ENCODE assay signal across 24 cellular contexts in the genomic region with DNA sequence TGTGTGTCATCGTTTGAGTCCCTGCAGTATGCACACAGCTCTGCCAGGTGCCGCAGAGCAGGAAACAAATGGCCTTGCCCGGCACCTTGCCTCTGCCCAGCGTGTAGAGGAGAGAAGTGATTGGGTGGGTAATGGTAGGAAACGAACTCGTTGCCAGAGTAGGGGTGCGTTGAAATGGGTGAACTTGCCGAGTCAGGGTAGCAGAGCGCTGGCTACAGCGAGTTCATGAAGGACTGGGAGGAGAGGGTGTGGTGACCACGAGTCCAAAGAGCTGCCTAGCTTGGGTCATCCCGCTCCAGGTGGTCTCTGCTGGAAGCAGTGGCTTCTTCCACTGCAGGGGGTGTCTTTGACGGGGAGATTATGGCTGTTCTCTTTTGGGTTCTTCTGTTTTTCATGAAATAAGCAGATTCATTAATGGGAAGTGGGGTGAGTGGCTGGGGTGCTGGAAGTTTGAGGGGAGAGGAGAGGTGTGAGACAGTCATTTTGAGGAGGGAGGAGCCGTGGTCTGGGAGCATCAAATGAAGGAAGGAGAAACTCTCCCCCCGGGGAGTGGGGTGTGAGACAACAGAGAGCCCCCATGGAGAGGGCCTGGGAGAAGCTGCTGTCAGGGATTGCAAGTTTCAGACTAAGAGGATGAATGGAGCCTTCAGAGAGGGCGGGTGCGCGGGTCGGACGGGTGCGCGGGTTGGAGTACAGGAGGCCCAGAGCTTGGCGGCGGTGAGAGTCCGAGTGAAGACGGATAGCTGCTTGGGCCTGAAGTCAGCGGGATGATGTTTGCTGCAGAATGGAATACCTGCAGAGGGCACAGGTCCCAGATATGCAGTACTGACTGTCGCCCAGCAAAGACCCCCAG. TPM values are rescaled to one million over a fixed set of nuclear protein-coding genes. Genes with fewer than 3 reads are reported as not detected.
DNase-seq lines count a peak whose midpoint lies in the region; ATAC-seq, FAIRE-seq and TF ChIP-seq lines count a peak whose summit lies in the region.
"Had no signal": no experiment of that assay in that cellular context is flagged by ENCODE, and none has a peak within 500 bp of the region (broad histone marks: within the 10 kb centered on the region; RNA-seq: fewer than 3 reads in every experiment).

No MANE protein-coding gene starts in this region.

- no peak for DNase-seq in activated CD4-positive, alpha-beta T cell treated with anti-CD3 and anti-CD28 coated beads for 36 hours
- no peak for DNase-seq in activated CD4-positive, alpha-beta T cell treated with anti-CD3 and anti-CD28 coated beads for 4 hours
- no peak for DNase-seq in CD4-positive, CD25-positive, alpha-beta regulatory T cell
- DNase-seq in activated naive CD8-positive, alpha-beta T cell treated with anti-CD3 and anti-CD28 coated beads, Interleukin-2, amount 10 ng/mL, durations not matched to agents 7 days and 5 days, result no peak
- no peak for DNase-seq in natural killer cell treated with Interleukin-12 subunit alpha and Interleukin-12 subunit beta and Interleukin-15 and Interleukin-18, amount 100 ng/mL, for 72 hours (ENCODE audit: low spot score)
- DNase-seq in pancreas, result no peak
- no peak for DNase-seq in SK-N-SH
- DNase-seq: activated CD4-positive, alpha-beta T cell treated with anti-CD3 and anti-CD28 coated beads, Interleukin-2, amount 50 U/mL, for 4 hours; activated effector memory CD4-positive, alpha-beta T cell treated with anti-CD3 and anti-CD28 coated beads, Interleukin-2, amount 50 U/mL, for 16 hours; body of pancreas; dermis blood vessel endothelial cell; erythroblast; gastrocnemius medialis; left cardiac atrium; NCI-H1105 treated with DMSO at 0.1 percent for 48 hours; NCI-H2171 treated with DMSO at 0.1 percent for 48 hours; NCI-H774; PC-9; small intestine; stimulated activated CD4-positive, alpha-beta T cell treated with anti-CD3 and anti-CD28 coated beads, Interleukin-4, amount 100 ng/mL, for 4 hours; stimulated activated CD8-positive, alpha-beta memory T cell treated with anti-CD3 and anti-CD28 coated beads, Interleukin-4, amount 100 ng/mL, for 48 hours had no signal

- H3K36me3 Mint-ChIP-seq in activated CD4-positive, alpha-beta T cell treated with anti-CD3 and anti-CD28 coated beads for 36 hours (ENCODE audit: low read depth), result peaks cover 34% of the 10 kb centered on the region
- peaks cover 23% of the 10 kb centered on the region for H3K36me3 Mint-ChIP-seq in CD4-positive, CD25-positive, alpha-beta regulatory T cell
- H3K36me3 Mint-ChIP-seq in activated naive CD8-positive, alpha-beta T cell treated with anti-CD3 and anti-CD28 coated beads, Interleukin-2, amount 10 ng/mL, durations not matched to agents 7 days and 5 days, result peaks cover 26% of the 10 kb centered on the region
- H3K36me3 Mint-ChIP-seq in natural killer cell treated with Interleukin-12 subunit alpha and Interleukin-12 subunit beta and Interleukin-15 and Interleukin-18, amount 100 ng/mL, for 72 hours, result peaks cover 12% of the 10 kb centered on the region

- H2AFZ ChIP-seq in SK-N-SH (ENCODE audit: low read depth), result no peak overlapping the region
- H2AFZ ChIP-seq: PC-9 had no signal

- H3K79me2 ChIP-seq in SK-N-SH (ENCODE audit: insufficient read depth), result peaks cover 100% of the 10 kb centered on the region

- intact Hi-C loops in activated CD4-positive, alpha-beta T cell treated with anti-CD3 and anti-CD28 coated beads for 36 hours (cut with DNase I, micrococcal nuclease), result loop anchor here in 1 of 2 experiments (5.0 kb wide), 2 partner anchors 40 to 55 kb away; a partner anchor contains a TSS
- intact Hi-C loops in pancreas (cut with DNase I), result no loop called here

- peaks cover 4% of the 10 kb centered on the region for H3K36me3 ChIP-seq in CD4-positive, CD25-positive, alpha-beta regulatory T cell (ENCODE audit: control insufficient read depth, insufficient read depth, low read length)
- H3K36me3 ChIP-seq in pancreas, result no peaks in the 10 kb centered on the region
- H3K36me3 ChIP-seq in SK-N-SH (replicated peaks in 1 of 2; ENCODE audit: control insufficient read depth in 1 of 2, insufficient read depth in 2 of 2, low read length in 1 of 2), result peaks cover 0 to 17% of the 10 kb centered on the region in 2 experiments
- H3K36me3 ChIP-seq: gastrocnemius medialis had no signal

- peak overlapping the region; percentile 16 for H3K4me3 ChIP-seq in CD4-positive, CD25-positive, alpha-beta regulatory T cell (ENCODE audit: low read depth, low read length)
- H3K4me3 ChIP-seq in pancreas, result no peak overlapping the region
- no peak overlapping the region for H3K4me3 ChIP-seq in SK-N-SH (ENCODE audit: low read depth in 2 of 2, low read length in 1 of 2)
- H3K4me3 ChIP-seq: body of pancreas, gastrocnemius medialis, PC-9, SJSA1 had no signal

- peaks cover 4 to 16% of the 10 kb centered on the region in 2 experiments for H3K9me3 ChIP-seq in CD4-positive, CD25-positive, alpha-beta regulatory T cell (ENCODE audit: control insufficient read depth in 2 of 2, low read length in 2 of 2)
- peaks cover 0 to 4% (median 0%) of the 10 kb centered on the region in 4 donors for H3K9me3 ChIP-seq in pancreas
- H3K9me3 ChIP-seq in SK-N-SH, result peaks cover 8% of the 10 kb centered on the region; the same call in 1 of the 2 replicates
- H3K9me3 ChIP-seq: body of pancreas, gastrocnemius medialis had no signal

- H3K27me3 Mint-ChIP-seq in activated CD4-positive, alpha-beta T cell treated with anti-CD3 and anti-CD28 coated beads for 36 hours, result no peaks in the 10 kb centered on the region
- no peaks in the 10 kb centered on the region for H3K27me3 Mint-ChIP-seq in CD4-positive, CD25-positive, alpha-beta regulatory T cell
- H3K27me3 Mint-ChIP-seq in activated naive CD8-positive, alpha-beta T cell treated with anti-CD3 and anti-CD28 coated beads, Interleukin-2, amount 10 ng/mL, durations not matched to agents 7 days and 5 days, result no peaks in the 10 kb centered on the region
- H3K27me3 Mint-ChIP-seq in natural killer cell treated with Interleukin-12 subunit alpha and Interleukin-12 subunit beta and Interleukin-15 and Interleukin-18, amount 100 ng/mL, for 72 hours, result no peaks in the 10 kb centered on the region

- TF ChIP-seq EP300 in SK-N-SH (IDR thresholded peaks at IDR 0.05; ENCODE audit: borderline replicate concordance in 1 of 2, low read depth in 1 of 2, low read length in 1 of 2), result no peak

- peaks cover 68% of the 10 kb centered on the region for H4K20me1 ChIP-seq in SK-N-SH (ENCODE audit: insufficient read depth)

- no peak for ATAC-seq in activated CD4-positive, alpha-beta T cell treated with anti-CD3 and anti-CD28 coated beads for 36 hours
- no peak for ATAC-seq in CD4-positive, CD25-positive, alpha-beta regulatory T cell (ENCODE audit: low read depth in 2 of 2)
- ATAC-seq in activated naive CD8-positive, alpha-beta T cell treated with anti-CD3 and anti-CD28 coated beads, Interleukin-2, amount 10 ng/mL, durations not matched to agents 7 days and 5 days (ENCODE audit: low read depth), result no peak
- no peak for ATAC-seq in natural killer cell treated with Interleukin-12 subunit alpha and Interleukin-12 subunit beta and Interleukin-15 and Interleukin-18, amount 100 ng/mL, for 72 hours
- ATAC-seq in pancreas, result no peak
- ATAC-seq in HG03280 (IDR thresholded peaks at IDR 0.05; ENCODE audit: unreplicated experiment), result no peak
- ATAC-seq: body of pancreas, gastrocnemius medialis, left cardiac atrium had no signal

- no peak overlapping the region for H3K4me3 Mint-ChIP-seq in activated CD4-positive, alpha-beta T cell treated with anti-CD3 and anti-CD28 coated beads for 36 hours
- peak overlapping the region; percentile 33 to 68 (median 41) for H3K4me3 Mint-ChIP-seq in CD4-positive, CD25-positive, alpha-beta regulatory T cell
- peak overlapping the region; percentile 4 for H3K4me3 Mint-ChIP-seq in activated naive CD8-positive, alpha-beta T cell treated with anti-CD3 and anti-CD28 coated beads, Interleukin-2, amount 10 ng/mL, durations not matched to agents 7 days and 5 days
- peak overlapping the region; percentile 10 for H3K4me3 Mint-ChIP-seq in natural killer cell treated with Interleukin-12 subunit alpha and Interleukin-12 subunit beta and Interleukin-15 and Interleukin-18, amount 100 ng/mL, for 72 hours

- peak overlapping the region; percentile 44 for H3K27ac Mint-ChIP-seq in activated CD4-positive, alpha-beta T cell treated with anti-CD3 and anti-CD28 coated beads for 36 hours
- peak overlapping the region; percentile 25 to 96 (median 86) for H3K27ac Mint-ChIP-seq in CD4-positive, CD25-positive, alpha-beta regulatory T cell
- H3K27ac Mint-ChIP-seq in activated naive CD8-positive, alpha-beta T cell treated with anti-CD3 and anti-CD28 coated beads, Interleukin-2, amount 10 ng/mL, durations not matched to agents 7 days and 5 days, result peak overlapping the region; percentile 47
- H3K27ac Mint-ChIP-seq in natural killer cell treated with Interleukin-12 subunit alpha and Interleukin-12 subunit beta and Interleukin-15 and Interleukin-18, amount 100 ng/mL, for 72 hours, result peak overlapping the region in 1 of 2 donors; percentile 72

- no peak for TF ChIP-seq RAD21 in SK-N-SH (IDR thresholded peaks at IDR 0.05; ENCODE audit: low read length)

- POLR2A ChIA-PET in activated CD4-positive, alpha-beta T cell treated with anti-CD3 and anti-CD28 coated beads for 36 hours (lab: Charles Lee), result interaction anchor here (0.6 kb wide), 1 partner anchor 19 kb away, joined by 4 read pairs; no protein-coding TSS in a partner anchor
- POLR2A ChIA-PET in activated naive CD8-positive, alpha-beta T cell treated with anti-CD3 and anti-CD28 coated beads, Interleukin-2, amount 10 ng/mL, durations not matched to agents 7 days and 5 days (lab: Charles Lee), result no interaction called here
- POLR2A ChIA-PET in SK-N-SH (lab: Yijun Ruan, JAX), result no interaction called here

- no peak overlapping the region for H3K4me2 ChIP-seq in SK-N-SH
- H3K4me2 ChIP-seq: PC-9 had no signal

- CTCF ChIA-PET in activated CD4-positive, alpha-beta T cell treated with anti-CD3 and anti-CD28 coated beads for 36 hours (lab: Charles Lee), result interaction anchor here (0.6 to 1.7 kb wide), 4 partner anchors 19 to 640 kb away, joined by 3 to 5 read pairs (median 4); no protein-coding TSS in a partner anchor
- CTCF ChIA-PET in SK-N-SH (lab: Yijun Ruan, JAX), result interaction anchor here (1.1 to 1.4 kb wide), 2 partner anchors 16 to 216 kb away, joined by 3 read pairs; no protein-coding TSS in a partner anchor

- H3K9ac ChIP-seq in SK-N-SH, result no peak overlapping the region

- 96 to 97% methylated on average over 28 of the region's 28 CpGs for WGBS in pancreas, 2 donors
- 98% methylated on average over 26 of the region's 28 CpGs for whole genome bisulfite sequencing in SK-N-SH (ENCODE audit: low lambda C conversion rate)

- H3K9me2 ChIP-seq in SK-N-SH, result no peaks in the 10 kb centered on the region

- H3K4me1 ChIP-seq in CD4-positive, CD25-positive, alpha-beta regulatory T cell (ENCODE audit: control insufficient read depth, insufficient read depth, low read length, poor library complexity, severe bottlenecking), result peaks cover 38% of the 10 kb centered on the region
- H3K4me1 ChIP-seq in pancreas (peaks cover 4 to 19% (median 6%) of the 10 kb centered on the region in 3 donors), SK-N-SH (ENCODE audit: control insufficient read depth in 1 of 2, insufficient read depth in 2 of 2, low read depth in 1 of 2, low read length in 1 of 2) (peaks cover 11 to 20% of the 10 kb centered on the region in 2 experiments; a peak in 2 of 4 replicates)

- no peak for FAIRE-seq in pancreas (lab: Jason Lieb, UNC)
- FAIRE-seq: small intestine, TTC549 had no signal

- no peak overlapping the region for H3K27ac ChIP-seq in CD4-positive, CD25-positive, alpha-beta regulatory T cell (ENCODE audit: insufficient read depth, low read length, poor library complexity, severe bottlenecking)
- H3K27ac ChIP-seq in pancreas, result no peak overlapping the region
- no peak overlapping the region for H3K27ac ChIP-seq in SK-N-SH (ENCODE audit: low read depth in 2 of 2, low read length in 1 of 2)
- H3K27ac ChIP-seq: PC-9, SJSA1 had no signal

- H3K9me3 Mint-ChIP-seq in activated CD4-positive, alpha-beta T cell treated with anti-CD3 and anti-CD28 coated beads for 36 hours (ENCODE audit: low read depth), result peaks cover 14% of the 10 kb centered on the region
- peaks cover 0 to 5% (median 1%) of the 10 kb centered on the region in 7 donors for H3K9me3 Mint-ChIP-seq in CD4-positive, CD25-positive, alpha-beta regulatory T cell
- peaks cover 9% of the 10 kb centered on the region for H3K9me3 Mint-ChIP-seq in activated naive CD8-positive, alpha-beta T cell treated with anti-CD3 and anti-CD28 coated beads, Interleukin-2, amount 10 ng/mL, durations not matched to agents 7 days and 5 days
- H3K9me3 Mint-ChIP-seq in natural killer cell treated with Interleukin-12 subunit alpha and Interleukin-12 subunit beta and Interleukin-15 and Interleukin-18, amount 100 ng/mL, for 72 hours, result no peaks in the 10 kb centered on the region

- no peaks in the 10 kb centered on the region for H3K27me3 ChIP-seq in CD4-positive, CD25-positive, alpha-beta regulatory T cell (ENCODE audit: control insufficient read depth, insufficient read depth, low read length)
- H3K27me3 ChIP-seq in pancreas, result no peaks in the 10 kb centered on the region
- no peaks in the 10 kb centered on the region for H3K27me3 ChIP-seq in SK-N-SH (ENCODE audit: insufficient read depth)
- H3K27me3 ChIP-seq: body of pancreas, gastrocnemius medialis, SJSA1 had no signal

- no peaks in the 10 kb centered on the region for H3F3A ChIP-seq in SK-N-SH (replicated peaks; ENCODE audit: insufficient read depth)

- TF ChIP-seq CTCF in pancreas (IDR thresholded peaks at IDR 0.05) (no peak), SK-N-SH (IDR thresholded peaks at IDR 0.05) (no peak)

- peaks cover 81% of the 10 kb centered on the region for H3K4me1 Mint-ChIP-seq in activated CD4-positive, alpha-beta T cell treated with anti-CD3 and anti-CD28 coated beads for 36 hours
- peaks cover 18 to 84% (median 64%) of the 10 kb centered on the region in 4 donors for H3K4me1 Mint-ChIP-seq in CD4-positive, CD25-positive, alpha-beta regulatory T cell
- peaks cover 55% of the 10 kb centered on the region for H3K4me1 Mint-ChIP-seq in activated naive CD8-positive, alpha-beta T cell treated with anti-CD3 and anti-CD28 coated beads, Interleukin-2, amount 10 ng/mL, durations not matched to agents 7 days and 5 days
- H3K4me1 Mint-ChIP-seq in natural killer cell treated with Interleukin-12 subunit alpha and Interleukin-12 subunit beta and Interleukin-15 and Interleukin-18, amount 100 ng/mL, for 72 hours (ENCODE audit: low read depth in 2 of 2), result peaks cover 64 to 65% of the 10 kb centered on the region in 2 donors

RNA-seq across cellular contexts. Expression of a gene that starts 26.2 kb away (rescaled TPM):
- 10 to 100 TPM; 30.0 to 39.3 TPM for total RNA-seq in activated CD4-positive, alpha-beta T cell treated with anti-CD3 and anti-CD28 coated beads for 36 hours
- total RNA-seq in CD4-positive, CD25-positive, alpha-beta regulatory T cell, result 41.8 TPM
- 10 to 100 TPM; 23.8 to 48.1 (median 25.6) TPM for polyA plus RNA-seq in CD4-positive, CD25-positive, alpha-beta regulatory T cell
- 10 to 100 TPM; 39.9 to 45.6 TPM for total RNA-seq in activated naive CD8-positive, alpha-beta T cell treated with anti-CD3 and anti-CD28 coated beads, Interleukin-2, amount 10 ng/mL, durations not matched to agents 7 days and 5 days
- 10 to 100 TPM; 27.0 to 47.4 TPM for total RNA-seq in natural killer cell treated with Interleukin-12 subunit alpha and Interleukin-12 subunit beta and Interleukin-15 and Interleukin-18, amount 100 ng/mL, for 72 hours
- 10 to 100 TPM; 25.5 to 87.7 (median 33.6) TPM for total RNA-seq in pancreas
- polyA plus RNA-seq in pancreas (10 to 100 TPM; 32.2 to 66.8 TPM), SK-N-SH (2012; rRNA removed) (24.3 and 25.1 TPM in 2 replicates)
- polyA plus RNA-seq in SK-N-SH (2012; cell fraction: cytosol; rRNA removed), result 20.7 and 25.7 TPM in 2 replicates
- polyA plus RNA-seq in SK-N-SH (2012; cell fraction: nucleus; rRNA removed), result 39.2 and 43.0 TPM in 2 replicates

RNA-seq across cellular contexts. Expression of a gene that starts 54.8 kb away (rescaled TPM):
- total RNA-seq in activated CD4-positive, alpha-beta T cell treated with anti-CD3 and anti-CD28 coated beads for 36 hours, result 100 to 1,000 TPM; 200 to 256 TPM
- total RNA-seq in CD4-positive, CD25-positive, alpha-beta regulatory T cell, result 20.2 TPM
- 10 to 100 TPM; 21.2 to 35.1 (median 30.5) TPM for polyA plus RNA-seq in CD4-positive, CD25-positive, alpha-beta regulatory T cell
- 10 to 100 TPM; 67.0 to 69.4 TPM for total RNA-seq in activated naive CD8-positive, alpha-beta T cell treated with anti-CD3 and anti-CD28 coated beads, Interleukin-2, amount 10 ng/mL, durations not matched to agents 7 days and 5 days
- 10 to 100 TPM; 20.5 to 82.2 TPM for total RNA-seq in natural killer cell treated with Interleukin-12 subunit alpha and Interleukin-12 subunit beta and Interleukin-15 and Interleukin-18, amount 100 ng/mL, for 72 hours
- total RNA-seq in pancreas, result 100 to 1,000 TPM in 4 of 6 donors, 10 to 100 TPM in 2; 65.7 to 471 (median 217) TPM
- 100 to 1,000 TPM in 1 of 2 donors, 10 to 100 TPM in 1; 84.2 to 166 TPM for polyA plus RNA-seq in pancreas
- polyA plus RNA-seq in SK-N-SH (2012; rRNA removed), result 40.3 and 57.2 TPM in 2 replicates
- polyA plus RNA-seq in SK-N-SH (2012; cell fraction: cytosol; rRNA removed), result 50.0 and 53.3 TPM in 2 replicates
- polyA plus RNA-seq in SK-N-SH (2012; cell fraction: nucleus; rRNA removed), result 47.8 and 56.3 TPM in 2 replicates
